In the genomic region with DNA sequence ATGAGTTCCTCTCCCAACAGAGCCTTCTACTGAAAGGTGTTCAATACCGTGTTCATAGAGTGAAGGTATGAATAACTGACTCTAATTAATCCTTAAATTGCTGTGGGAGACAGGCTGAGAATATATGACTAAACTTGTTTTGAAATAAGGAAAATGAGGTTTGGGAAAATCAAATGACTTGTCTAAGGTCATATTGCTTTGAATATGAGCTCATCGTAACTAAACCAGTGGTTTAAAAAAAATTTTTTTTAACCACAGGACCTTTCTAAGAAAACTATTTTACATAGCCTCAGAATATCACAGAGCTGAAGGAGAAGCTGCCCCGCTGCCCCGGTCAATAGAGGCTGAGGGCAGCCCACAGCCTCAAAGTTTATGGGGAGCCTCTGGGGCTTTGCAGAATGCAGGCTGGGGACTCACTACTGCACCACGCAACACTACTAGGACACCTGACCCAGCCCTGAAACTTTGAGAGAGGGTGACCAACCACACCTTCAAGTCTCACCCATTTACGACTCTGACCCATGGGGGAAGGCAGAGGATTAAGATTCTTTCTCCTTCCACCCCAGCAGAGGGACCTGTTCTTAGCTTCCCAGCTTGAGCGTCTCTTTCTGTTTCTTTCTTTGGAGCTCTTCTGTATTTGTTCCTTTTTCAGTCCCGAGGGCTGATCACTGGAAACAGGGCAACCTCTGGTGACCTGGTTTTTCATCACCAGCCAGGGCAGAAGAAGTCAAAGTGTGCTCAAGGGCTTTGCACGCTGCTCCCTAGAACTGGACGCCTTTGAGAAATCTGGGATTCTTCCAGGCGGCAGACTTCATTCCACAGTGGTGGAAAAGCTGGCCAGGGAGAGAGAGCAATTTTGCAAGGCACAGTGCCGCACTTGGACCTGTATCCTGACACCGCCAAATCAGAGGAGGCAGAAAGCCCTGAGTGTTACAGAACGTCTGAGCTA, we compare ENCODE assay signal across 9 cellular contexts.
DNase-seq lines count a peak whose midpoint lies in the region; ATAC-seq and TF ChIP-seq lines count a peak whose summit lies in the region.
"Had no signal": no experiment of that assay in that cellular context is flagged by ENCODE, and none has a peak within 500 bp of the region (broad histone marks: within the 10 kb centered on the region; RNA-seq: fewer than 3 reads in every experiment).

No MANE protein-coding gene starts in this region.

- H3K4me1 ChIP-seq in Karpas-422 (ENCODE audit: low read length) = no peaks in the 10 kb centered on the region

- no peaks in the 10 kb centered on the region for H4K20me1 ChIP-seq in Karpas-422 (ENCODE audit: insufficient read depth, low read depth, low read length)

- CTCF ChIA-PET in GM10248 (lab: Yijun Ruan, JAX) = interaction anchor here (0.7 to 2.2 kb wide), 11 partner anchors 19 to 241 kb away, joined by 3 to 14 read pairs (median 4); a partner anchor contains a TSS

- POLR2A ChIA-PET in GM10248 (lab: Yijun Ruan, JAX) = interaction anchor here (0.6 kb wide), 1 partner anchor 31 kb away, joined by 3 read pairs; no protein-coding TSS in a partner anchor

- no peaks in the 10 kb centered on the region for H3K9me3 ChIP-seq in Karpas-422 (ENCODE audit: low read length)

- no peak overlapping the region for H3K4me3 ChIP-seq in Karpas-422 (ENCODE audit: low read length)

- TF ChIP-seq CTCF in GM10248 (IDR thresholded peaks at IDR 0.05; ENCODE audit: control extremely low read depth, extremely low read depth, low read depth, missing control alignments) = no peak

- no peaks in the 10 kb centered on the region for H3K9me2 ChIP-seq in Karpas-422 (replicated peaks; ENCODE audit: insufficient read depth, low read length)

- H3K4me2 ChIP-seq in Karpas-422 (ENCODE audit: low read depth, low read length, poor library complexity, severe bottlenecking) = no peak overlapping the region

- H3K27me3 ChIP-seq in Karpas-422 (ENCODE audit: low read length) = no peaks in the 10 kb centered on the region

- no peaks in the 10 kb centered on the region for H3K79me2 ChIP-seq in Karpas-422 (ENCODE audit: low read length)

- H3K36me3 ChIP-seq in Karpas-422 (ENCODE audit: insufficient read depth, low read length) = no peaks in the 10 kb centered on the region

- no peak overlapping the region for H2AFZ ChIP-seq in Karpas-422 (ENCODE audit: low read length)

- H3K9ac ChIP-seq in Karpas-422 (ENCODE audit: low read length) = no peak overlapping the region

- ATAC-seq in GM21529 (IDR thresholded peaks at IDR 0.05; ENCODE audit: unreplicated experiment) (peak; percentile 79), HG02970 (IDR thresholded peaks at IDR 0.05; ENCODE audit: low FRiP score, unreplicated experiment) (no peak)
- ATAC-seq: SK-N-SH treated with all-trans-retinoic acid at 6 μM for 48 hours had no signal

- peak; percentile 45 for DNase-seq in GM10248 (ENCODE audit: extremely low spot score)
- peak; percentile 33 for DNase-seq in activated CD4-positive, CD25-positive, alpha-beta regulatory T cell treated with anti-CD3 and anti-CD28 coated beads, Interleukin-2, amount 50 U/mL, for 72 hours
- peak; percentile 40 for DNase-seq in midbrain (lab: John Stamatoyannopoulos, UW)
- no peak for DNase-seq in NCI-H187 (lab: John Stamatoyannopoulos, UW)
- no peak for DNase-seq in Karpas-422
- no peak for DNase-seq in stimulated activated CD4-positive, alpha-beta T cell treated with anti-CD3 and anti-CD28 coated beads, Interleukin-4, amount 100 ng/mL, for 1 hour

- no peak overlapping the region for H3K27ac ChIP-seq in Karpas-422 (ENCODE audit: low read length)

Comparison
In these comparisons a context has a peak if more than half of its experiments do, and no peak if none do; other contexts are left out.
1. DNase-seq: peak in GM10248 (single experiment), activated CD4-positive, CD25-positive, alpha-beta regulatory T cell treated with anti-CD3 and anti-CD28 coated beads, Interleukin-2, amount 50 U/mL, for 72 hours (single experiment) and midbrain (single experiment); none in NCI-H187 (0 of 2), Karpas-422 (single experiment) and stimulated activated CD4-positive, alpha-beta T cell treated with anti-CD3 and anti-CD28 coated beads, Interleukin-4, amount 100 ng/mL, for 1 hour (single experiment).